22 cellular contexts compared by ENCODE assay signal in genomic region chr6:147449405-147450161, GRCh38. TPM values are rescaled to one million over a fixed set of nuclear protein-coding genes. Genes with fewer than 3 reads are reported as not detected.
DNase-seq lines count a peak whose midpoint lies in the region; ATAC-seq and TF ChIP-seq lines count a peak whose summit lies in the region.
"Had no signal": no experiment of that assay in that cellular context is flagged by ENCODE, and none has a peak within 500 bp of the region (broad histone marks: within the 10 kb centered on the region; RNA-seq: fewer than 3 reads in every experiment).

No MANE protein-coding gene starts in this region.

- no peak overlapping the region for H3K18ac ChIP-seq in trophoblast cell (ENCODE audit: low read length)

- H2AK5ac ChIP-seq in trophoblast cell (ENCODE audit: low read length) = no peak overlapping the region

- H2BK5ac ChIP-seq in trophoblast cell (ENCODE audit: low read depth, low read length, poor library complexity) = peak overlapping the region; percentile 16

- H3K27me3 ChIP-seq in GM23338 (ENCODE audit: insufficient read depth) (peaks cover 30% of the 10 kb centered on the region), trophoblast cell (ENCODE audit: insufficient read depth, low read length) (no peaks in the 10 kb centered on the region)
- H3K27me3 ChIP-seq: BLaER1 had no signal

- no peak overlapping the region for H3K23ac ChIP-seq in trophoblast cell (ENCODE audit: low read length)

- H2AFZ ChIP-seq in GM23338 = no peak overlapping the region
- no peak overlapping the region for H2AFZ ChIP-seq in trophoblast cell (ENCODE audit: insufficient read depth, low read length, poor library complexity)

- no peak overlapping the region for H3K4ac ChIP-seq in trophoblast cell (ENCODE audit: low read depth, low read length)

- H3K4me2 ChIP-seq in GM23338 (peak overlapping the region; percentile 40; the same call in 1 of the 2 replicates), trophoblast cell (ENCODE audit: low read length) (no peak overlapping the region)
- H3K4me2 ChIP-seq: BLaER1 had no signal

- H3K9me3 ChIP-seq in trophoblast cell (ENCODE audit: insufficient read depth, low read depth, low read length) = no peaks in the 10 kb centered on the region
- H3K9me3 ChIP-seq: BLaER1, SJSA1 had no signal

- no CpG with 5 or more reads among the region's 4 CpGs for WGBS in trophoblast cell (ENCODE audit: extremely low coverage, insufficient coverage, insufficient read length)

- peaks cover 51% of the 10 kb centered on the region for H3K4me1 Mint-ChIP-seq in GM23338
- peaks cover 10% of the 10 kb centered on the region for H3K4me1 Mint-ChIP-seq in chondrocyte (ENCODE audit: low read depth)

- no peak for DNase-seq in GM23338 (ENCODE audit: low spot score)
- DNase-seq in M059J (ENCODE audit: low read depth) = peak; percentile 10
- no peak for DNase-seq in chondrocyte (ENCODE audit: low spot score)
- peak; percentile 4 to 37 for DNase-seq in trophoblast cell
- no peak for DNase-seq in NCI-H1048 (lab: John Stamatoyannopoulos, UW)
- no peak for DNase-seq in NCI-H1436 treated with DMSO at 0.1 percent for 48 hours (lab: John Stamatoyannopoulos, UW)
- DNase-seq: ACHN; CD4-positive, alpha-beta T cell; COR-L47; DMS 273 treated with DMSO at 0.1 percent for 48 hours; HCEC 1CT; MM.1S; NCI-H1092 treated with DMSO at 0.1 percent for 48 hours; NCI-H1694; NCI-H2081; NCI-H2171 treated with DMSO at 0.1 percent for 48 hours; NCI-H524 treated with DMSO at 0.1 percent for 48 hours; NCI-H82; T-helper 1 cell had no signal

- no peaks in the 10 kb centered on the region for H4K20me1 ChIP-seq in GM23338 (replicated peaks; ENCODE audit: insufficient read depth)
- H4K20me1 ChIP-seq: BLaER1 had no signal

- H2BK12ac ChIP-seq in trophoblast cell (ENCODE audit: low read length) = peak overlapping the region; percentile 42

- no peaks in the 10 kb centered on the region for H3K79me2 ChIP-seq in GM23338 (replicated peaks; ENCODE audit: insufficient read depth)
- H3K79me2 ChIP-seq in trophoblast cell (ENCODE audit: control insufficient read depth, insufficient read depth, low read length, poor library complexity) = no peaks in the 10 kb centered on the region

- TF ChIP-seq CTCF in GM23338 (conservative IDR thresholded peaks at IDR 0.05; ENCODE audit: low read depth in 2 of 2) (no peak), chondrocyte (IDR thresholded peaks at IDR 0.05) (no peak)

- H4K91ac ChIP-seq in trophoblast cell (ENCODE audit: low read depth, low read length) = peak overlapping the region; percentile 46

- H3K27ac Mint-ChIP-seq in GM23338 = no peak overlapping the region
- peak overlapping the region; percentile 23 for H3K27ac Mint-ChIP-seq in chondrocyte (ENCODE audit: unreplicated experiment)
- H3K27ac Mint-ChIP-seq: CD4-positive, alpha-beta T cell had no signal

- no peaks in the 10 kb centered on the region for H3F3A ChIP-seq in GM23338 (replicated peaks; ENCODE audit: low read depth)

- H3K14ac ChIP-seq in trophoblast cell (ENCODE audit: low read length) = no peak overlapping the region

- H4K12ac ChIP-seq in trophoblast cell (ENCODE audit: low read depth, low read length) = no peak overlapping the region

- peaks cover 37% of the 10 kb centered on the region for H3K79me1 ChIP-seq in trophoblast cell (ENCODE audit: low read length)

- H3K27ac ChIP-seq in GM23338 (ENCODE audit: low read depth) (no peak overlapping the region), trophoblast cell (ENCODE audit: low read depth, low read length) (no peak overlapping the region)
- H3K27ac ChIP-seq: BLaER1, SJSA1 had no signal

- H3K27me3 Mint-ChIP-seq in GM23338 (ENCODE audit: insufficient read depth, low read depth, poor library complexity) (peaks cover 13% of the 10 kb centered on the region), chondrocyte (ENCODE audit: low read depth) (no peaks in the 10 kb centered on the region)

- no peak overlapping the region for H3K4me3 ChIP-seq in GM23338
- H3K4me3 ChIP-seq in trophoblast cell (ENCODE audit: low read depth, low read length) = no peak overlapping the region
- H3K4me3 ChIP-seq: BLaER1, SJSA1 had no signal

- no peak overlapping the region for H3K9ac ChIP-seq in trophoblast cell (ENCODE audit: low read length)
- H3K9ac ChIP-seq: BLaER1 had no signal

- no peak overlapping the region for H4K8ac ChIP-seq in trophoblast cell (ENCODE audit: low read depth, low read length)

- H2BK120ac ChIP-seq in trophoblast cell (ENCODE audit: insufficient read depth, low read length, poor library complexity) = no peak overlapping the region

- H3K36me3 Mint-ChIP-seq in GM23338 (ENCODE audit: low read depth) (peaks cover 3% of the 10 kb centered on the region; the same call in 1 of the 3 replicates), chondrocyte (ENCODE audit: low read depth) (no peaks in the 10 kb centered on the region)

- H3K9me2 ChIP-seq in GM23338 (ENCODE audit: insufficient read depth) = peaks cover 8% of the 10 kb centered on the region

- H3K36me3 ChIP-seq in GM23338 (ENCODE audit: insufficient read depth) (no peaks in the 10 kb centered on the region), trophoblast cell (ENCODE audit: control insufficient read depth in 1 of 2, insufficient read depth in 2 of 2, low read length in 2 of 2) (no peaks in the 10 kb centered on the region)
- H3K36me3 ChIP-seq: BLaER1, SJSA1 had no signal

- ATAC-seq in GM23338 (no peak), GM21390 (IDR thresholded peaks at IDR 0.05; ENCODE audit: unreplicated experiment) (no peak)

- peaks cover 48% of the 10 kb centered on the region for H3K4me1 ChIP-seq in GM23338 (ENCODE audit: insufficient read depth)
- peaks cover 9 to 16% of the 10 kb centered on the region in 2 experiments for H3K4me1 ChIP-seq in trophoblast cell (ENCODE audit: control insufficient read depth in 1 of 2, insufficient read depth in 2 of 2, low read length in 2 of 2)
- H3K4me1 ChIP-seq: BLaER1 had no signal

- H3K4me3 Mint-ChIP-seq in GM23338 (no peak overlapping the region), chondrocyte (ENCODE audit: unreplicated experiment) (no peak overlapping the region)
- H3K4me3 Mint-ChIP-seq: CD4-positive, alpha-beta T cell had no signal

- H3K9me3 Mint-ChIP-seq in GM23338 (peaks cover 4% of the 10 kb centered on the region; the same call in 2 of the 3 replicates), chondrocyte (ENCODE audit: low read depth) (peaks cover under 1% of the 10 kb centered on the region)
- H3K9me3 Mint-ChIP-seq: CD4-positive, alpha-beta T cell had no signal

TF ChIP-seq in GM23338, 12 proteins besides CTCF, POLR2A, EP300 and RAD21:
- no peak for TF ChIP-seq REST (IDR thresholded peaks at IDR 0.05; ENCODE audit: unreplicated experiment)
- no peak for TF ChIP-seq ZNF331 (CRISPR knock-in tag; IDR thresholded peaks at IDR 0.05; ENCODE audit: low read depth)
- TF ChIP-seq JUNB (IDR thresholded peaks at IDR 0.05; ENCODE audit: unreplicated experiment) = no peak
- TF ChIP-seq NANOG (IDR thresholded peaks at IDR 0.05; ENCODE audit: borderline replicate concordance) = no peak
- no peak for TF ChIP-seq CREB1 (CRISPR knock-in tag; IDR thresholded peaks at IDR 0.05; ENCODE audit: low read depth)

RNA-seq across cellular contexts. Expression of gene SAMD5, which starts 58.9 kb away (rescaled TPM):
- total RNA-seq in GM23338 (2014; rRNA removed; shearing (Covaris generic)) = 0.03 and 0.08 TPM in 2 replicates
- polyA plus RNA-seq in GM23338 (2016; fragmentation: Nextera tagmentation; extraction: Ambion mirVana) = 0.09 TPM in 1 of 2 replicates, not detected in the other
- 0.07 and 0.62 TPM in 2 replicates for total RNA-seq in M059J (2014; rRNA removed; shearing (Covaris generic))
- 9.2 to 23.9 TPM (median 9.4 TPM) in 3 replicates for total RNA-seq in chondrocyte
- polyA plus RNA-seq in trophoblast cell (2013) = 6.4 and 7.1 TPM in 2 replicates
- total RNA-seq: CD4-positive, alpha-beta T cell had no signal

Comparison
In these comparisons a context has a peak if more than half of its experiments do, and no peak if none do; other contexts are left out.
1. DNase-seq: peak in M059J (single experiment) and trophoblast cell (2 of 2); none in GM23338 (single experiment), chondrocyte (single experiment), NCI-H1048 (single experiment) and NCI-H1436 treated with DMSO at 0.1 percent for 48 hours (single experiment).